Comparison of ENCODE assay signal across 8 cellular contexts in genomic region chr21:46458315-46459023, GRCh38. TPM values are rescaled to one million over a fixed set of nuclear protein-coding genes. Genes with fewer than 3 reads are reported as not detected.
DNase-seq lines count a peak whose midpoint lies in the region; ATAC-seq and TF ChIP-seq lines count a peak whose summit lies in the region.

DIP2A (plus strand) TSS chr21:46458891; CDS start chr21:46459132, 241 bp downstream.

- H3K4me3 ChIP-seq in Caco-2 (ENCODE audit: low read depth, low read length): peak within 1 kb of the TSS; percentile 97

- peak; percentile 86 for ATAC-seq in GM21390 (IDR thresholded peaks at IDR 0.05; ENCODE audit: unreplicated experiment)
- peak; percentile 94 for ATAC-seq in effector memory CD8-positive, alpha-beta T cell (replicated peaks)
- ATAC-seq in memory B cell (ENCODE audit: low read depth): peak; percentile 96

- intact Hi-C loops in Caco-2 (cut with micrococcal nuclease; ENCODE audit: unreplicated experiment): no loop called here

- peak within 1 kb of the TSS; percentile 91 for H3K4me3 Mint-ChIP-seq in Caco-2 (ENCODE audit: unreplicated experiment)
- H3K4me3 Mint-ChIP-seq in effector memory CD8-positive, alpha-beta T cell: peak within 1 kb of the TSS; percentile 91 to 95
- peak within 1 kb of the TSS; percentile 94 for H3K4me3 Mint-ChIP-seq in memory B cell

- H3K4me1 Mint-ChIP-seq in Caco-2 (ENCODE audit: low read depth, unreplicated experiment) (no peaks in the 10 kb centered on the region), memory B cell (peaks cover 26% of the 10 kb centered on the region)
- H3K4me1 Mint-ChIP-seq in effector memory CD8-positive, alpha-beta T cell (ENCODE audit: low read depth in 2 of 2): peaks cover 34 to 42% of the 10 kb centered on the region in 2 donors

- H3K9me3 Mint-ChIP-seq in Caco-2 (ENCODE audit: unreplicated experiment) (no peaks in the 10 kb centered on the region), memory B cell (no peaks in the 10 kb centered on the region)
- H3K9me3 Mint-ChIP-seq in effector memory CD8-positive, alpha-beta T cell: no peaks in the 10 kb centered on the region

- DNase-seq in Caco-2 (peak; percentile 97 to 98), HUDEP-2 (lab: John Stamatoyannopoulos, UW; ENCODE audit: unreplicated experiment in 76 of 76) (peak in 75 of 76 experiments; percentile 77 to 99 (median 97)), NOMO-1 treated with dmso at 0.1 percent for 144 hours (lab: John Stamatoyannopoulos, UW; ENCODE audit: unreplicated experiment) (peak; percentile 92), memory B cell (ENCODE audit: low spot score in 2 of 2) (peak; percentile 84 to 94)
- DNase-seq in activated CD8-positive, alpha-beta memory T cell treated with anti-CD3 and anti-CD28 coated beads for 48 hours (ENCODE audit: low read depth in 2 of 3, low spot score in 2 of 3): peak; percentile 75 to 90 (median 77)
- DNase-seq in effector memory CD8-positive, alpha-beta T cell: peak; percentile 89 to 94 (median 91)
- peak; percentile 86 for DNase-seq in stimulated activated CD8-positive, alpha-beta memory T cell treated with anti-CD3 and anti-CD28 coated beads, Interleukin-12 subunit alpha, Interleukin-12 subunit beta, amount 100 ng/mL, for 1 hour (ENCODE audit: low read depth)

- TF ChIP-seq CTCF in Caco-2 (IDR thresholded peaks at IDR 0.05; ENCODE audit: insufficient read depth in 1 of 2, low read depth in 1 of 2, low read length in 1 of 2, severe bottlenecking in 1 of 2, unreplicated experiment in 1 of 2): peak in 1 of 2 experiments; percentile 23

- no peaks in the 10 kb centered on the region for H3K27me3 Mint-ChIP-seq in Caco-2 (ENCODE audit: insufficient read depth, unreplicated experiment)
- H3K27me3 Mint-ChIP-seq in effector memory CD8-positive, alpha-beta T cell: no peaks in the 10 kb centered on the region
- H3K27me3 Mint-ChIP-seq in memory B cell: no peaks in the 10 kb centered on the region

- H3K9me3 ChIP-seq in Caco-2: no peaks in the 10 kb centered on the region

- POLR2A ChIA-PET in Caco-2 (lab: Charles Lee): interaction anchor here (0.7 to 1.4 kb wide), 2 partner anchors 133 to 177 kb away, joined by 3 read pairs; partner anchors contain the start of gene PRMT2

- no peaks in the 10 kb centered on the region; the same call in 1 of the 2 replicates for H3K36me3 ChIP-seq in Caco-2 (ENCODE audit: control insufficient read depth, insufficient read depth, low read length)

- no TSS peak for BruUV-seq in Caco-2 (replicated peaks; lab: Mats Ljungman, UMichigan)

- no peaks in the 10 kb centered on the region for H3K27me3 ChIP-seq in Caco-2 (replicated peaks; ENCODE audit: control insufficient read depth, insufficient read depth, low read length)

- H3K27ac Mint-ChIP-seq in Caco-2 (ENCODE audit: unreplicated experiment) (peak within 1 kb of the TSS; percentile 90), memory B cell (peak within 1 kb of the TSS; percentile 94)
- H3K27ac Mint-ChIP-seq in effector memory CD8-positive, alpha-beta T cell: peak within 1 kb of the TSS; percentile 86 to 94

- peaks cover 18% of the 10 kb centered on the region for H3K36me3 Mint-ChIP-seq in Caco-2 (ENCODE audit: insufficient read depth, unreplicated experiment)
- H3K36me3 Mint-ChIP-seq in effector memory CD8-positive, alpha-beta T cell (ENCODE audit: insufficient read depth): peaks cover 23% of the 10 kb centered on the region
- H3K36me3 Mint-ChIP-seq in memory B cell: peaks cover 5% of the 10 kb centered on the region

- peaks cover 6% of the 10 kb centered on the region; the same call in 1 of the 2 replicates for H3K4me1 ChIP-seq in Caco-2

- CTCF ChIA-PET in Caco-2 (lab: Charles Lee): interaction anchor here (1.0 kb wide), 1 partner anchor 133 kb away, joined by 3 read pairs; no protein-coding TSS in a partner anchor

RNA-seq across cellular contexts. Expression of gene DIP2A, which starts in this region (rescaled TPM):
- 44.6 and 51.2 TPM in 2 replicates for total RNA-seq in Caco-2 (2022)

Comparison
In these comparisons a context has a peak if more than half of its experiments do, and no peak if none do; other contexts are left out.
1. Peak in every context shown above with its lines: DNase-seq, ATAC-seq and H3K4me3 ChIP-seq.